In the genomic region with DNA sequence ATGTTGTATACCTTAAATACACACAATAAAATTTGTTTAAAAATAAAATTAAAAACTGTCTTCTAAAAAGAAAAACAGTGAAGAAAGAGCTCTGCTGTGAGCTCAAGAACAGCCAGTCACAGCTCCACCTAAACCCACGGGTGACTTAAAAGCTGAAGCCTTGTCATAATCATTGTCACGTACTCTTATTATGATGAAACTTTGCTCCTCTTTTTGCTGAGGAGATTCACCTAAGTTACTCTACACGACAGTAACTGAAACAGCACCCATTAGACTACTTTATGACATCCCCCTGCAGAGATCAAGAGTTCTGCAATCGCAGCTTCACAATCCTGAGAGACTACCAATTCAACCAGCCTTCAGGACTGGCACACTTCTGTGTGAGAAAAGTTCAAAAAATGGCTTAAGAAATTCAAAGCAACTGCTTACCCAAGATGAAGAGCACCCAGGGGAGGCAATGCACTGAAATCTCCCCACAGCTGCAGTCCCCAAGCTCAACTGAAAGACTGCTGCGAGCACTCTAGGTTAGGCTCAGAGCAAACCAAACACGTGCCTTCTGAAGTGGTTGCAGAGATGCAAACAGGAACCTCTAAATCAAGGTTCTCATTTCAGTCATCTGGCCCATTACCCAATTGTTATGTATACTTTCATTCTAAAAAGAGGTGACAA, we compare ENCODE assay signal across 9 cellular contexts. TPM values are rescaled to one million over a fixed set of nuclear protein-coding genes. Genes with fewer than 3 reads are reported as not detected.
DNase-seq lines count a peak whose midpoint lies in the region; ATAC-seq and TF ChIP-seq lines count a peak whose summit lies in the region.
"Had no signal": no experiment of that assay in that cellular context is flagged by ENCODE, and none has a peak within 500 bp of the region (broad histone marks: within the 10 kb centered on the region; RNA-seq: fewer than 3 reads in every experiment).

A gene with protein sequence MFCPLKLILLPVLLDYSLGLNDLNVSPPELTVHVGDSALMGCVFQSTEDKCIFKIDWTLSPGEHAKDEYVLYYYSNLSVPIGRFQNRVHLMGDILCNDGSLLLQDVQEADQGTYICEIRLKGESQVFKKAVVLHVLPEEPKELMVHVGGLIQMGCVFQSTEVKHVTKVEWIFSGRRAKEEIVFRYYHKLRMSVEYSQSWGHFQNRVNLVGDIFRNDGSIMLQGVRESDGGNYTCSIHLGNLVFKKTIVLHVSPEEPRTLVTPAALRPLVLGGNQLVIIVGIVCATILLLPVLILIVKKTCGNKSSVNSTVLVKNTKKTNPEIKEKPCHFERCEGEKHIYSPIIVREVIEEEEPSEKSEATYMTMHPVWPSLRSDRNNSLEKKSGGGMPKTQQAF (minus strand): TSS at position 500 of the 669 bp plus-strand sequence. CDS start 10,145 bp downstream, outside the sequence.

- H3K36me3 ChIP-seq in breast epithelium (no peaks in the 10 kb centered on the region), SK-N-SH (replicated peaks in 1 of 2; ENCODE audit: control insufficient read depth in 1 of 2, insufficient read depth in 2 of 2, low read length in 1 of 2) (no peaks in the 10 kb centered on the region)

- CTCF ChIA-PET in SK-N-SH (lab: Yijun Ruan, JAX) = no interaction called here

- WGBS in SK-N-SH (ENCODE audit: low lambda C conversion rate) = 11% methylated on average over 5 of the region's 6 CpGs

- TF ChIP-seq EP300 in SK-N-SH (IDR thresholded peaks at IDR 0.05; ENCODE audit: borderline replicate concordance in 1 of 2, low read depth in 1 of 2, low read length in 1 of 2) = no peak

- DNase-seq in T-helper 1 cell (peak in 4 of 5 donors; percentile 33 to 91 (median 54)), breast epithelium (ENCODE audit: low spot score in 2 of 2) (no peak), SK-N-SH (no peak), G401 (ENCODE audit: low spot score) (no peak)
- DNase-seq in stimulated activated CD8-positive, alpha-beta memory T cell treated with anti-CD3 and anti-CD28 coated beads, Interleukin-4, amount 100 ng/mL, for 48 hours = peak; percentile 75
- DNase-seq: amniotic stem cell had no signal

- no peaks in the 10 kb centered on the region for H3K9me2 ChIP-seq in SK-N-SH

- H3F3A ChIP-seq in SK-N-SH (replicated peaks; ENCODE audit: insufficient read depth) = peaks cover 6% of the 10 kb centered on the region

- H3K4me1 ChIP-seq in breast epithelium (no peaks in the 10 kb centered on the region), SK-N-SH (ENCODE audit: control insufficient read depth in 1 of 2, insufficient read depth in 2 of 2, low read depth in 1 of 2, low read length in 1 of 2) (peaks cover 0 to 1% of the 10 kb centered on the region in 2 experiments; a peak in 1 of 4 replicates)

- H3K9me3 ChIP-seq in breast epithelium = no peaks in the 10 kb centered on the region
- H3K9me3 ChIP-seq in SK-N-SH = no peaks in the 10 kb centered on the region

- TF ChIP-seq POLR2A in breast epithelium (IDR thresholded peaks at IDR 0.05) = no peak

- in situ Hi-C loops in G401 (cut with HindIII; ENCODE audit: low sequenced_read_pairs) = no loop called here

- ATAC-seq in GM21423 (IDR thresholded peaks at IDR 0.05; ENCODE audit: unreplicated experiment) = peak; percentile 35
- ATAC-seq in HG03342 (IDR thresholded peaks at IDR 0.05; ENCODE audit: unreplicated experiment) = no peak
- no peak for ATAC-seq in HG03521 (IDR thresholded peaks at IDR 0.05; ENCODE audit: unreplicated experiment)

- no peak within 1 kb of the TSS for H3K4me2 ChIP-seq in SK-N-SH

- no peak for TF ChIP-seq RAD21 in SK-N-SH (IDR thresholded peaks at IDR 0.05; ENCODE audit: low read length)

- no peaks in the 10 kb centered on the region for H3K79me2 ChIP-seq in SK-N-SH (ENCODE audit: insufficient read depth)

- intact Hi-C loops in breast epithelium (cut with DNase I; ENCODE audit: low total_unique reads) = no loop called here

- POLR2A ChIA-PET in SK-N-SH (lab: Yijun Ruan, JAX) = no interaction called here

- TF ChIP-seq CTCF in breast epithelium (IDR thresholded peaks at IDR 0.05) (no peak), SK-N-SH (IDR thresholded peaks at IDR 0.05) (no peak)

- no peaks in the 10 kb centered on the region for H4K20me1 ChIP-seq in SK-N-SH (ENCODE audit: insufficient read depth)

- H3K27ac ChIP-seq in breast epithelium (no peak within 1 kb of the TSS), SK-N-SH (ENCODE audit: low read depth in 2 of 2, low read length in 1 of 2) (no peak within 1 kb of the TSS)

- no peak within 1 kb of the TSS for H3K9ac ChIP-seq in SK-N-SH

- H3K4me3 ChIP-seq in breast epithelium = peak within 1 kb of the TSS in 1 of 3 donors; percentile 17
- H3K4me3 ChIP-seq in SK-N-SH (ENCODE audit: low read depth in 2 of 2, low read length in 1 of 2) = no peak within 1 kb of the TSS

- no peak within 1 kb of the TSS for H2AFZ ChIP-seq in SK-N-SH (ENCODE audit: low read depth)

- H3K27me3 ChIP-seq in breast epithelium (no peaks in the 10 kb centered on the region), SK-N-SH (ENCODE audit: insufficient read depth) (peaks cover 21% of the 10 kb centered on the region; the same call in 1 of the 2 replicates)

TF ChIP-seq in SK-N-SH, 30 proteins besides CTCF, POLR2A, EP300 and RAD21:
- TF ChIP-seq POLR2AphosphoS5 (IDR thresholded peaks at IDR 0.05; ENCODE audit: low read depth, low read length) (no peak), EZH2phosphoT487 (IDR thresholded peaks at IDR 0.05; ENCODE audit: borderline replicate concordance, low read depth) (no peak), GATA2 (CRISPR knock-in tag; IDR thresholded peaks at IDR 0.05) (no peak), SMC3 (IDR thresholded peaks at IDR 0.05; ENCODE audit: low read depth, low read length) (no peak), ELF1 (IDR thresholded peaks at IDR 0.05) (no peak), TCF12 (IDR thresholded peaks at IDR 0.05) (no peak), YY1 (IDR thresholded peaks at IDR 0.05; ENCODE audit: low read depth) (no peak), NFIC (IDR thresholded peaks at IDR 0.05; ENCODE audit: borderline replicate concordance) (no peak)
TF ChIP-seq in SK-N-SH: peak in this region for 0.

RNA-seq across cellular contexts. Expression of the gene that starts here (rescaled TPM):
- total RNA-seq in breast epithelium = 10 to 100 TPM in 2 of 3 donors, 1 to 10 TPM in 1; 2.3 to 16.0 (median 15.7) TPM
- not detected in 2 replicates for polyA plus RNA-seq in SK-N-SH (2012; rRNA removed)
- polyA plus RNA-seq in SK-N-SH (2012; cell fraction: cytosol; rRNA removed) = 0.04 and 0.05 TPM in 2 replicates
- 0.01 TPM in 1 of 2 replicates, not detected in the other for polyA plus RNA-seq in SK-N-SH (2012; cell fraction: nucleus; rRNA removed)
- not detected in 2 replicates for total RNA-seq in G401 (2014; rRNA removed; shearing (Covaris generic))

Comparison
In these comparisons a context has a peak if more than half of its experiments do, and no peak if none do; other contexts are left out.
1. DNase-seq: peak in T-helper 1 cell (4 of 5) and stimulated activated CD8-positive, alpha-beta memory T cell treated with anti-CD3 and anti-CD28 coated beads, Interleukin-4, amount 100 ng/mL, for 48 hours (single experiment); none in breast epithelium (0 of 2), SK-N-SH (single experiment) and G401 (single experiment).